ENCODE assay signal across 44 cellular contexts in genomic region chr14:94557327-94557726, GRCh38. TPM values are rescaled to one million over a fixed set of nuclear protein-coding genes. Genes with fewer than 3 reads are reported as not detected.
"Had no signal": no experiment of that assay in that cellular context is flagged by ENCODE, and none has a peak within 500 bp of the region (broad histone marks: within the 10 kb centered on the region; RNA-seq: fewer than 3 reads in every experiment).

No MANE protein-coding gene starts in this region.

- H3K4me1 ChIP-seq: adrenal gland, ascending aorta, breast epithelium had no signal

- H3K9me3 ChIP-seq: adrenal gland, ascending aorta, body of pancreas had no signal

- H3K27ac ChIP-seq: adrenal gland, ascending aorta, body of pancreas, brain microvascular endothelial cell, breast epithelium, cardiac muscle cell had no signal

- H3K27ac Mint-ChIP-seq: activated naive CD4-positive, alpha-beta T cell treated with anti-CD3 and anti-CD28 coated beads for 36 hours; activated naive CD4-positive, alpha-beta T cell treated with anti-CD3 and anti-CD28 coated beads, Interleukin-2, amount 10 ng/mL, durations not matched to agents 7 days and 5 days; activated naive CD4-positive, alpha-beta T cell treated with anti-CD3 and anti-CD28 coated beads, Interleukin-2, amount 50 U/mL, for 24 hours; activated naive CD4-positive, alpha-beta T cell treated with anti-CD3 and anti-CD28 coated beads, Interleukin-2, amount 50 U/mL, for 72 hours; activated naive CD8-positive, alpha-beta T cell; activated naive CD8-positive, alpha-beta T cell treated with anti-CD3 and anti-CD28 coated beads for 36 hours; activated naive CD8-positive, alpha-beta T cell treated with anti-CD3 and anti-CD28 coated beads, Interleukin-2, amount 10 ng/mL, durations not matched to agents 7 days and 5 days; activated naive CD8-positive, alpha-beta T cell treated with anti-CD3 and anti-CD28 coated beads, Interleukin-2, amount 50 U/mL, for 24 hours; activated T-cell treated with anti-CD3 and anti-CD28 coated beads, Interleukin-2, amount 50 U/mL, for 24 hours; activated T-cell treated with anti-CD3 and anti-CD28 coated beads, Interleukin-2, amount 50 U/mL, for 72 hours; activated T-helper 1 cell treated with anti-CD3 and anti-CD28 coated beads, Interleukin-12 subunit alpha, Interleukin-12 subunit beta, Interleukin-2, Interleukin-4 antibody, amounts not matched to agents 30 ng/mL and 10 ng/mL and 1 ng/mL, durations not matched to agents 14 hours and 24 hours and 36 hours; activated T-helper 17 cell treated with anti-CD3 and anti-CD28 coated beads, Interleukin-2, amount 50 U/mL, for 72 hours; activated T-helper 2 cell treated with anti-CD3 and anti-CD28 coated beads, Interferon-gamma antibody, Interleukin-2, Interleukin-4, amounts not matched to agents 10 μg/mL and 5 μg/mL and 100 μg/mL, durations not matched to agents 14 hours and 24 hours and 36 hours; brain had no signal

- FAIRE-seq: astrocyte, bronchial epithelial cell had no signal

- ATAC-seq: activated naive CD4-positive, alpha-beta T cell treated with anti-CD3 and anti-CD28 coated beads, Interleukin-2, amount 50 U/mL, for 72 hours; activated naive CD8-positive, alpha-beta T cell treated with anti-CD3 and anti-CD28 coated beads, Interleukin-2, amount 50 U/mL, for 24 hours; activated T-cell treated with anti-CD3 and anti-CD28 coated beads, Interleukin-2, amount 50 U/mL, for 4 hours; activated T-cell treated with anti-CD3 and anti-CD28 coated beads, Interleukin-2, amount 50 U/mL, for 72 hours; activated T-helper 17 cell treated with anti-CD3 and anti-CD28 coated beads, Interleukin-2, amount 50 U/mL, for 72 hours; body of pancreas had no signal

- H3K36me3 Mint-ChIP-seq: activated naive CD4-positive, alpha-beta T cell treated with anti-CD3 and anti-CD28 coated beads, Interleukin-2, amount 10 ng/mL, durations not matched to agents 7 days and 5 days; activated naive CD4-positive, alpha-beta T cell treated with anti-CD3 and anti-CD28 coated beads, Interleukin-2, amount 50 U/mL, for 24 hours; activated naive CD8-positive, alpha-beta T cell; activated naive CD8-positive, alpha-beta T cell treated with anti-CD3 and anti-CD28 coated beads for 36 hours; activated naive CD8-positive, alpha-beta T cell treated with anti-CD3 and anti-CD28 coated beads, Interleukin-2, amount 10 ng/mL, durations not matched to agents 7 days and 5 days; brain had no signal

- H3K4me3 ChIP-seq: adrenal gland, ascending aorta, body of pancreas, breast epithelium, cardiac muscle cell had no signal

- H3K36me3 ChIP-seq: adrenal gland, ascending aorta, brain microvascular endothelial cell, breast epithelium, cardiac muscle cell had no signal

- H3K27me3 ChIP-seq: adrenal gland, ascending aorta, body of pancreas, brain microvascular endothelial cell, breast epithelium, cardiac muscle cell had no signal

- H3K9me3 Mint-ChIP-seq: activated naive CD4-positive, alpha-beta T cell treated with anti-CD3 and anti-CD28 coated beads, Interleukin-2, amount 50 U/mL, for 24 hours; activated T-helper 1 cell treated with anti-CD3 and anti-CD28 coated beads, Interleukin-12 subunit alpha, Interleukin-12 subunit beta, Interleukin-2, Interleukin-4 antibody, amounts not matched to agents 30 ng/mL and 10 ng/mL and 1 ng/mL, durations not matched to agents 14 hours and 24 hours and 36 hours; activated T-helper 2 cell treated with anti-CD3 and anti-CD28 coated beads, Interferon-gamma antibody, Interleukin-2, Interleukin-4, amounts not matched to agents 10 μg/mL and 5 μg/mL and 100 μg/mL, durations not matched to agents 14 hours and 24 hours and 36 hours; central memory CD8-positive, alpha-beta T cell had no signal

- H3K4me3 Mint-ChIP-seq: activated naive CD4-positive, alpha-beta T cell treated with anti-CD3 and anti-CD28 coated beads for 36 hours; activated naive CD4-positive, alpha-beta T cell treated with anti-CD3 and anti-CD28 coated beads, Interleukin-2, amount 10 ng/mL, durations not matched to agents 7 days and 5 days; activated naive CD4-positive, alpha-beta T cell treated with anti-CD3 and anti-CD28 coated beads, Interleukin-2, amount 50 U/mL, for 24 hours; activated naive CD8-positive, alpha-beta T cell; activated naive CD8-positive, alpha-beta T cell treated with anti-CD3 and anti-CD28 coated beads for 36 hours; activated naive CD8-positive, alpha-beta T cell treated with anti-CD3 and anti-CD28 coated beads, Interleukin-2, amount 10 ng/mL, durations not matched to agents 7 days and 5 days; activated naive CD8-positive, alpha-beta T cell treated with anti-CD3 and anti-CD28 coated beads, Interleukin-2, amount 50 U/mL, for 24 hours; activated T-cell treated with anti-CD3 and anti-CD28 coated beads, Interleukin-2, amount 50 U/mL, for 24 hours; activated T-cell treated with anti-CD3 and anti-CD28 coated beads, Interleukin-2, amount 50 U/mL, for 4 hours; activated T-cell treated with anti-CD3 and anti-CD28 coated beads, Interleukin-2, amount 50 U/mL, for 72 hours; activated T-helper 1 cell treated with anti-CD3 and anti-CD28 coated beads, Interleukin-12 subunit alpha, Interleukin-12 subunit beta, Interleukin-2, Interleukin-4 antibody, amounts not matched to agents 30 ng/mL and 10 ng/mL and 1 ng/mL, durations not matched to agents 14 hours and 24 hours and 36 hours; activated T-helper 17 cell treated with anti-CD3 and anti-CD28 coated beads, Interleukin-2, amount 50 U/mL, for 72 hours; brain; central memory CD8-positive, alpha-beta T cell had no signal

- DNase-seq: activated effector memory CD4-positive, alpha-beta T cell treated with anti-CD3 and anti-CD28 coated beads, Interleukin-2, amount 50 U/mL, for 16 hours; activated effector memory CD4-positive, alpha-beta T cell treated with Interleukin-2 at 50 U/mL for 16 hours; activated gamma-delta T cell; activated gamma-delta T cell treated with Interleukin-2 at 50 U/mL for 16 hours; activated naive CD4-positive, alpha-beta T cell; activated naive CD4-positive, alpha-beta T cell treated with anti-CD3 and anti-CD28 coated beads for 36 hours; activated naive CD4-positive, alpha-beta T cell treated with anti-CD3 and anti-CD28 coated beads, Interleukin-2, amount 10 ng/mL, durations not matched to agents 7 days and 5 days; activated naive CD4-positive, alpha-beta T cell treated with anti-CD3 and anti-CD28 coated beads, Interleukin-2, amount 50 U/mL, for 16 hours; activated naive CD4-positive, alpha-beta T cell treated with Interleukin-2 at 50 U/mL for 16 hours; activated naive CD8-positive, alpha-beta T cell treated with anti-CD3 and anti-CD28 coated beads for 36 hours; activated naive CD8-positive, alpha-beta T cell treated with anti-CD3 and anti-CD28 coated beads, Interleukin-2, amount 10 ng/mL, durations not matched to agents 7 days and 5 days; activated naive CD8-positive, alpha-beta T cell treated with anti-CD3 and anti-CD28 coated beads, Interleukin-2, amount 50 U/mL, for 24 hours; activated T-cell treated with anti-CD3 and anti-CD28 coated beads, Interleukin-2, amount 50 U/mL, for 1 hour; activated T-cell treated with anti-CD3 and anti-CD28 coated beads, Interleukin-2, amount 50 U/mL, for 24 hours; activated T-cell treated with anti-CD3 and anti-CD28 coated beads, Interleukin-2, amount 50 U/mL, for 4 hours; activated T-cell treated with anti-CD3 and anti-CD28 coated beads, Interleukin-2, amount 50 U/mL, for 48 hours; activated T-cell treated with anti-CD3 and anti-CD28 coated beads, Interleukin-2, amount 50 U/mL, for 72 hours; adrenal gland; amniotic stem cell; amygdala; anterior cingulate cortex; aorta; body of pancreas; brain microvascular endothelial cell; caudate nucleus; central memory CD4-positive, alpha-beta T cell; cerebellar nuclear complex had no signal

- H3K4me1 Mint-ChIP-seq: activated naive CD4-positive, alpha-beta T cell treated with anti-CD3 and anti-CD28 coated beads, Interleukin-2, amount 10 ng/mL, durations not matched to agents 7 days and 5 days; activated naive CD4-positive, alpha-beta T cell treated with anti-CD3 and anti-CD28 coated beads, Interleukin-2, amount 50 U/mL, for 24 hours; activated naive CD8-positive, alpha-beta T cell treated with anti-CD3 and anti-CD28 coated beads for 36 hours; activated naive CD8-positive, alpha-beta T cell treated with anti-CD3 and anti-CD28 coated beads, Interleukin-2, amount 10 ng/mL, durations not matched to agents 7 days and 5 days; activated naive CD8-positive, alpha-beta T cell treated with anti-CD3 and anti-CD28 coated beads, Interleukin-2, amount 50 U/mL, for 24 hours; activated T-helper 17 cell treated with anti-CD3 and anti-CD28 coated beads, Interleukin-2, amount 50 U/mL, for 72 hours; brain; central memory CD8-positive, alpha-beta T cell had no signal

RNA-seq across cellular contexts. Expression of gene SERPINA4, which starts 3.9 kb away (rescaled TPM):
- total RNA-seq: activated naive CD4-positive, alpha-beta T cell treated with anti-CD3 and anti-CD28 coated beads for 36 hours; activated naive CD4-positive, alpha-beta T cell treated with anti-CD3 and anti-CD28 coated beads, Interleukin-2, amount 50 U/mL, for 72 hours; activated naive CD8-positive, alpha-beta T cell treated with anti-CD3 and anti-CD28 coated beads for 36 hours; activated naive CD8-positive, alpha-beta T cell treated with anti-CD3 and anti-CD28 coated beads, Interleukin-2, amount 10 ng/mL, durations not matched to agents 7 days and 5 days; activated T-cell treated with anti-CD3 and anti-CD28 coated beads, Interleukin-2, amount 50 U/mL, for 4 hours; activated T-cell treated with anti-CD3 and anti-CD28 coated beads, Interleukin-2, amount 50 U/mL, for 72 hours; activated T-helper 1 cell treated with anti-CD3 and anti-CD28 coated beads, Interleukin-12 subunit alpha, Interleukin-12 subunit beta, Interleukin-2, Interleukin-4 antibody, amounts not matched to agents 30 ng/mL and 10 ng/mL and 1 ng/mL, durations not matched to agents 14 hours and 24 hours and 36 hours; activated T-helper 17 cell treated with anti-CD3 and anti-CD28 coated beads, Interleukin-2, amount 50 U/mL, for 72 hours; activated T-helper 2 cell treated with anti-CD3 and anti-CD28 coated beads, Interferon-gamma antibody, Interleukin-2, Interleukin-4, amounts not matched to agents 10 μg/mL and 5 μg/mL and 100 μg/mL, durations not matched to agents 14 hours and 24 hours and 36 hours; aorta; ascending aorta; astrocyte; breast epithelium; bronchial epithelial cell; cardiac muscle cell; cardiac septum; cerebellum; chondrocyte had no signal
- polyA plus RNA-seq: adrenal gland, aorta, cardiac muscle cell had no signal

RNA-seq across cellular contexts. Expression of gene SERPINA5, which starts 23.9 kb away (rescaled TPM):
- total RNA-seq: activated naive CD4-positive, alpha-beta T cell treated with anti-CD3 and anti-CD28 coated beads for 36 hours; activated naive CD4-positive, alpha-beta T cell treated with anti-CD3 and anti-CD28 coated beads, Interleukin-2, amount 50 U/mL, for 72 hours; activated naive CD8-positive, alpha-beta T cell treated with anti-CD3 and anti-CD28 coated beads for 36 hours; activated naive CD8-positive, alpha-beta T cell treated with anti-CD3 and anti-CD28 coated beads, Interleukin-2, amount 10 ng/mL, durations not matched to agents 7 days and 5 days; activated T-cell treated with anti-CD3 and anti-CD28 coated beads, Interleukin-2, amount 50 U/mL, for 72 hours; activated T-helper 1 cell treated with anti-CD3 and anti-CD28 coated beads, Interleukin-12 subunit alpha, Interleukin-12 subunit beta, Interleukin-2, Interleukin-4 antibody, amounts not matched to agents 30 ng/mL and 10 ng/mL and 1 ng/mL, durations not matched to agents 14 hours and 24 hours and 36 hours; activated T-helper 17 cell treated with anti-CD3 and anti-CD28 coated beads, Interleukin-2, amount 50 U/mL, for 72 hours; activated T-helper 2 cell treated with anti-CD3 and anti-CD28 coated beads, Interferon-gamma antibody, Interleukin-2, Interleukin-4, amounts not matched to agents 10 μg/mL and 5 μg/mL and 100 μg/mL, durations not matched to agents 14 hours and 24 hours and 36 hours; bronchial epithelial cell; cardiac muscle cell had no signal
- polyA plus RNA-seq: cardiac muscle cell had no signal

RNA-seq across cellular contexts. Expression of gene SERPINA12, which starts 48.1 kb away (rescaled TPM):
- total RNA-seq: activated naive CD4-positive, alpha-beta T cell treated with anti-CD3 and anti-CD28 coated beads for 36 hours; activated naive CD4-positive, alpha-beta T cell treated with anti-CD3 and anti-CD28 coated beads, Interleukin-2, amount 50 U/mL, for 72 hours; activated naive CD8-positive, alpha-beta T cell treated with anti-CD3 and anti-CD28 coated beads for 36 hours; activated naive CD8-positive, alpha-beta T cell treated with anti-CD3 and anti-CD28 coated beads, Interleukin-2, amount 10 ng/mL, durations not matched to agents 7 days and 5 days; activated T-cell treated with anti-CD3 and anti-CD28 coated beads, Interleukin-2, amount 50 U/mL, for 4 hours; activated T-cell treated with anti-CD3 and anti-CD28 coated beads, Interleukin-2, amount 50 U/mL, for 72 hours; activated T-helper 1 cell treated with anti-CD3 and anti-CD28 coated beads, Interleukin-12 subunit alpha, Interleukin-12 subunit beta, Interleukin-2, Interleukin-4 antibody, amounts not matched to agents 30 ng/mL and 10 ng/mL and 1 ng/mL, durations not matched to agents 14 hours and 24 hours and 36 hours; activated T-helper 17 cell treated with anti-CD3 and anti-CD28 coated beads, Interleukin-2, amount 50 U/mL, for 72 hours; activated T-helper 2 cell treated with anti-CD3 and anti-CD28 coated beads, Interferon-gamma antibody, Interleukin-2, Interleukin-4, amounts not matched to agents 10 μg/mL and 5 μg/mL and 100 μg/mL, durations not matched to agents 14 hours and 24 hours and 36 hours; adrenal gland; aorta; ascending aorta; astrocyte; body of pancreas; breast epithelium; bronchial epithelial cell; cardiac muscle cell; cardiac septum; cerebellum; chondrocyte had no signal
- polyA plus RNA-seq: adipose tissue, adrenal gland, aorta, cardiac muscle cell had no signal

RNA-seq across cellular contexts. Expression of gene SERPINA3, which starts 54.9 kb away (rescaled TPM):
- total RNA-seq: activated naive CD4-positive, alpha-beta T cell treated with anti-CD3 and anti-CD28 coated beads for 36 hours; activated naive CD4-positive, alpha-beta T cell treated with anti-CD3 and anti-CD28 coated beads, Interleukin-2, amount 50 U/mL, for 72 hours; activated naive CD8-positive, alpha-beta T cell treated with anti-CD3 and anti-CD28 coated beads for 36 hours; activated naive CD8-positive, alpha-beta T cell treated with anti-CD3 and anti-CD28 coated beads, Interleukin-2, amount 10 ng/mL, durations not matched to agents 7 days and 5 days; activated T-cell treated with anti-CD3 and anti-CD28 coated beads, Interleukin-2, amount 50 U/mL, for 72 hours; activated T-helper 1 cell treated with anti-CD3 and anti-CD28 coated beads, Interleukin-12 subunit alpha, Interleukin-12 subunit beta, Interleukin-2, Interleukin-4 antibody, amounts not matched to agents 30 ng/mL and 10 ng/mL and 1 ng/mL, durations not matched to agents 14 hours and 24 hours and 36 hours; activated T-helper 17 cell treated with anti-CD3 and anti-CD28 coated beads, Interleukin-2, amount 50 U/mL, for 72 hours; activated T-helper 2 cell treated with anti-CD3 and anti-CD28 coated beads, Interferon-gamma antibody, Interleukin-2, Interleukin-4, amounts not matched to agents 10 μg/mL and 5 μg/mL and 100 μg/mL, durations not matched to agents 14 hours and 24 hours and 36 hours; cardiac muscle cell had no signal
